Comparison of ENCODE assay signal across 1 cellular context in the genomic region with DNA sequence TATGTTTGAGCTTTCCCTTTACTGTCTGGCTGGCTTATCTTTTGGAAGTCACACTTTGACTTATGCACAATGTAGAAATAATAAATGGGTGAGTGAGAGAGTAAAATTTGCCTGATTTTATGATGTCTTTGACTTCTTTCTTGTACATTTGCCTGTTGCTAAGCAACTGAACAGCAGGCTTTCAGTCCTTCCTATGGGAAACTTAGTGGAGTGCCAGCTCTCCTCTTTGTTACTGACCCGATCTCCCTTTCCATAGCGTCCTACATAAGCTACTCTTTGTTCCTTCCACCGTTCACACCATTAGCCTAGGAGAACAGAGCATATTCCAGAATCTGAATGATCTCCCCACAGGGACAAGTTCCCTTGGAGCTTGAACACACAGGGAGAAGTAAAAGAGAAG.
TF ChIP-seq lines count a peak whose summit lies in the region.

No MANE protein-coding gene starts in this region.

TF ChIP-seq in GM23338, 12 proteins besides CTCF, POLR2A, EP300 and RAD21 (continued from another document):
- no peak for TF ChIP-seq ZNF114 (CRISPR knock-in tag; IDR thresholded peaks at IDR 0.05)
- TF ChIP-seq POLR2AphosphoS5 (IDR thresholded peaks at IDR 0.05; ENCODE audit: low read depth): no peak
- TF ChIP-seq JUNB (IDR thresholded peaks at IDR 0.05; ENCODE audit: unreplicated experiment): no peak
- no peak for TF ChIP-seq STAT1 (IDR thresholded peaks at IDR 0.05; ENCODE audit: unreplicated experiment)
- no peak for TF ChIP-seq NANOG (IDR thresholded peaks at IDR 0.05; ENCODE audit: borderline replicate concordance)
- no peak for TF ChIP-seq REST (IDR thresholded peaks at IDR 0.05; ENCODE audit: unreplicated experiment)
- no peak for TF ChIP-seq ZNF462 (CRISPR knock-in tag; IDR thresholded peaks at IDR 0.05)
- TF ChIP-seq, protein P1, sequence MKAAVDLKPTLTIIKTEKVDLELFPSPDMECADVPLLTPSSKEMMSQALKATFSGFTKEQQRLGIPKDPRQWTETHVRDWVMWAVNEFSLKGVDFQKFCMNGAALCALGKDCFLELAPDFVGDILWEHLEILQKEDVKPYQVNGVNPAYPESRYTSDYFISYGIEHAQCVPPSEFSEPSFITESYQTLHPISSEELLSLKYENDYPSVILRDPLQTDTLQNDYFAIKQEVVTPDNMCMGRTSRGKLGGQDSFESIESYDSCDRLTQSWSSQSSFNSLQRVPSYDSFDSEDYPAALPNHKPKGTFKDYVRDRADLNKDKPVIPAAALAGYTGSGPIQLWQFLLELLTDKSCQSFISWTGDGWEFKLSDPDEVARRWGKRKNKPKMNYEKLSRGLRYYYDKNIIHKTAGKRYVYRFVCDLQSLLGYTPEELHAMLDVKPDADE (IDR thresholded peaks at IDR 0.05): no peak
